18 cellular contexts compared by ENCODE assay signal in the genomic region with DNA sequence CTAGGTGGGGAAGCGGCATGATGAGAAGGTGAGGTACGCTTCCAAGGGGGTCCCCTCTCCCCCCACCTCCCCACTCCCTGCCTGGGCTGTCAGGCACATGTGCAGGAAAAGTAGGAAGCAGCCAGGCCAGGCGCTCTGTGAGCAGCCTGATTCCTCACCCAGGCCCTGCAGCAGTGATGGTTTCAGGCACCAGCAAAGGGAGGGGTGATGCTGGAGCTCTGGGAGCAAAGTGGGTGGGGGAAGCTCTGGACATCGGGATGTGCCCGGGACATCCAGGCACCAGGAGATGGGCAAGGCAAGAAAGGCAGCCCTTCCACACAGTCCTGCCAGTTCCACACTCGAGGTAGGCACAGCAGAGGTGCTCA.
"Had no signal": no experiment of that assay in that cellular context is flagged by ENCODE, and none has a peak within 500 bp of the region (broad histone marks: within the 10 kb centered on the region; RNA-seq: fewer than 3 reads in every experiment).

No MANE protein-coding gene starts in this region.

- H3K36me3 ChIP-seq: left lung, thyroid gland, WERI-Rb-1 had no signal

- ATAC-seq: activated CD8-positive, alpha-beta T cell treated with anti-CD3 and anti-CD28 coated beads, Interleukin-2, amount 10 ng/mL, durations not matched to agents 7 days and 5 days; activated naive CD8-positive, alpha-beta T cell treated with anti-CD3 and anti-CD28 coated beads, Interleukin-2, amount 50 U/mL, for 24 hours; body of pancreas; left lung had no signal

- DNase-seq: activated CD4-positive, alpha-beta T cell treated with anti-CD3 and anti-CD28 coated beads, Interleukin-2, amount 10 ng/mL, durations not matched to agents 7 days and 5 days; activated CD4-positive, CD25-positive, alpha-beta regulatory T cell treated with anti-CD3 and anti-CD28 coated beads, Interleukin-2, amount 50 U/mL, for 72 hours; activated CD8-positive, alpha-beta T cell treated with anti-CD3 and anti-CD28 coated beads, Interleukin-2, amount 10 ng/mL, durations not matched to agents 7 days and 5 days; activated gamma-delta T cell; activated naive CD4-positive, alpha-beta T cell treated with anti-CD3 and anti-CD28 coated beads, Interleukin-2, amount 50 U/mL, for 16 hours; activated naive CD8-positive, alpha-beta T cell treated with anti-CD3 and anti-CD28 coated beads, Interleukin-2, amount 50 U/mL, for 24 hours; body of pancreas; caudate nucleus; effector CD4-positive, alpha-beta T cell; left lung; mesenchymal stem cell; occipital lobe; stimulated activated CD4-positive, alpha-beta T cell treated with anti-CD3 and anti-CD28 coated beads, Interleukin-4, amount 100 ng/mL, for 24 hours; substantia nigra; thyroid gland; WERI-Rb-1 had no signal

- H3K9me3 ChIP-seq: body of pancreas, left lung, thyroid gland had no signal

- FAIRE-seq: endometrium, TTC549 had no signal

- H3K27ac ChIP-seq: body of pancreas, left lung, thyroid gland, WERI-Rb-1 had no signal

- H3K4me1 ChIP-seq: body of pancreas had no signal

- H3K27me3 ChIP-seq: body of pancreas, thyroid gland had no signal

- H3K4me3 ChIP-seq: body of pancreas, left lung, thyroid gland had no signal
